Comparison of ENCODE assay signal across 34 cellular contexts in the genomic region with DNA sequence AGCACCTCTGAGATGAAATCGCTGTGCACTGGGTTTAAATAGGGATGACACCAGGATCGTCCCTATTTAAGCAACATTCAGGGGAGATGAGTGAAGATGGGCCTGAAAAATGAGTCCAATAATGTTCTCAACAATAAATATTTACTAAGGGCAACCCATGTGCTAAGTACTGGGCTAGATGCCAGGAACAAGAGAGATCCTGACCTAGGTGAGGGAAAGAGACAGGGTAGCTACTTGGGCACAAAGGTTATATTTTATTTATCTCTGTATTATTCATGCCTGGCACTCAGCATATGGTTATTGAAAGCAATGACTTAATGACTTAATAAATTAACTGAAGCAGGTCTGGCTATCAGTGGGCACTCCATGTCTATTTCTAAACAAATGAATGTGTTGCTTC. TPM values are rescaled to one million over a fixed set of nuclear protein-coding genes. Genes with fewer than 3 reads are reported as not detected.
A peak's percentile ranks its signal among the peaks of the same experiment; 100 is the strongest.
DNase-seq lines count a peak whose midpoint lies in the region; ATAC-seq and TF ChIP-seq lines count a peak whose summit lies in the region.
"Had no signal": no experiment of that assay in that cellular context is flagged by ENCODE, and none has a peak within 500 bp of the region (broad histone marks: within the 10 kb centered on the region; RNA-seq: fewer than 3 reads in every experiment).

No MANE protein-coding gene starts in this region.

- H3K4me1 ChIP-seq in right lobe of liver = peaks cover 0 to 17% (median 6%) of the 10 kb centered on the region in 4 donors
- H3K4me1 ChIP-seq in BE2C = no peaks in the 10 kb centered on the region
- H3K4me1 ChIP-seq: heart left ventricle, suprapubic skin had no signal

- intact Hi-C loops in right lobe of liver (cut with DNase I) = no loop called here

- DNase-seq in DMS 273 (lab: John Stamatoyannopoulos, UW; ENCODE audit: unreplicated experiment) (peak; percentile 51), DMS 273 treated with DMSO at 0.1 percent for 48 hours (lab: John Stamatoyannopoulos, UW) (no peak), NCI-H1092 treated with DMSO at 0.1 percent for 48 hours (lab: John Stamatoyannopoulos, UW) (peak; percentile 78), NCI-H69 (lab: John Stamatoyannopoulos, UW) (peak; percentile 54), right lobe of liver (no peak), OCI-M1 (lab: John Stamatoyannopoulos, UW) (no peak), BE2C (no peak)
- DNase-seq: activated CD4-positive, alpha-beta T cell treated with anti-CD3 and anti-CD28 coated beads for 48 hours; activated CD8-positive, alpha-beta memory T cell treated with anti-CD3 and anti-CD28 coated beads for 24 hours; activated gamma-delta T cell; activated naive CD8-positive, alpha-beta T cell treated with anti-CD3 and anti-CD28 coated beads, Interleukin-2, amount 10 ng/mL, durations not matched to agents 7 days and 5 days; activated T-cell treated with anti-CD3 and anti-CD28 coated beads, Interleukin-2, amount 50 U/mL, for 1 hour; endodermal cell; foreskin fibroblast; GF-D8; heart left ventricle; kidney glomerular epithelial cell; NCI-H1417 treated with DMSO at 0.1 percent for 48 hours; NCI-H226; SIG-M5; stimulated activated CD4-positive, alpha-beta T cell treated with anti-CD3 and anti-CD28 coated beads, Interleukin-4, amount 100 ng/mL, for 24 hours; stimulated activated naive B cell treated with anti-CD40 and anti-IgM and Interleukin-4, amounts not matched to agents 10 μg/mL and 1 μg/mL and 100 μg/mL, for 72 hours had no signal

- H3K9me3 ChIP-seq in right lobe of liver (no peaks in the 10 kb centered on the region), BE2C (no peaks in the 10 kb centered on the region)
- H3K9me3 ChIP-seq: heart left ventricle, suprapubic skin had no signal

- no peaks in the 10 kb centered on the region for H3K27me3 ChIP-seq in right lobe of liver
- peaks cover 43% of the 10 kb centered on the region for H3K27me3 ChIP-seq in BE2C
- H3K27me3 ChIP-seq: heart left ventricle had no signal

- TF ChIP-seq POLR2A in right lobe of liver (IDR thresholded peaks at IDR 0.05) = no peak

- H3K27ac ChIP-seq in right lobe of liver = no peak overlapping the region
- H3K27ac ChIP-seq: 22Rv1, heart left ventricle, suprapubic skin had no signal

- TF ChIP-seq CTCF in right lobe of liver (IDR thresholded peaks at IDR 0.05) (no peak), BE2C (IDR thresholded peaks at IDR 0.05; ENCODE audit: low read depth, low read length) (no peak)

- WGBS in right lobe of liver (ENCODE audit: insufficient coverage, low coverage, low lambda C conversion rate, missing lambda C conversion rate) = no CpG with 5 or more reads among the region's 2 CpGs

- H3K4me3 ChIP-seq in right lobe of liver = no peak overlapping the region
- H3K4me3 ChIP-seq in BE2C (ENCODE audit: low read depth, low read length) = no peak overlapping the region
- H3K4me3 ChIP-seq: heart left ventricle, suprapubic skin had no signal

- ATAC-seq in right lobe of liver (peak; percentile 82 to 89 (median 86)), HG03432 (IDR thresholded peaks at IDR 0.05; ENCODE audit: unreplicated experiment) (no peak)
- ATAC-seq: esophagus mucosa; heart left ventricle; sciatic nerve; stimulated activated naive B cell treated with anti-CD40 and anti-IgM and Interleukin-4, amounts not matched to agents 10 μg/mL and 1 μg/mL and 100 μg/mL, for 72 hours had no signal

- H3K36me3 ChIP-seq in right lobe of liver = no peaks in the 10 kb centered on the region
- H3K36me3 ChIP-seq in BE2C = no peaks in the 10 kb centered on the region
- H3K36me3 ChIP-seq: heart left ventricle, suprapubic skin had no signal

RNA-seq across cellular contexts. Expression of a gene that starts 27.4 kb away (rescaled TPM):
- total RNA-seq in right lobe of liver = not detected
- not detected for polyA plus RNA-seq in BE2C (2012; ENCODE audit: insufficient read depth, insufficient read length, low read depth)
- total RNA-seq: activated naive CD8-positive, alpha-beta T cell treated with anti-CD3 and anti-CD28 coated beads, Interleukin-2, amount 10 ng/mL, durations not matched to agents 7 days and 5 days; astrocyte; esophagus mucosa; H4; heart left ventricle; posterior vena cava; sciatic nerve; suprapubic skin; ureter had no signal
- polyA plus RNA-seq: CD14-positive monocyte, heart left ventricle, IgD-negative memory B cell, neural cell had no signal

RNA-seq across cellular contexts. Expression of a gene that starts 58.0 kb away (rescaled TPM):
- 1 to 10 TPM in 2 of 6 experiments, under 1 TPM in 3, not detected in 1; 0.57 to 1.4 (median 0.95) TPM for total RNA-seq in right lobe of liver
- polyA plus RNA-seq in BE2C (2012; ENCODE audit: insufficient read depth, insufficient read length, low read depth) = 4.2 TPM
- total RNA-seq: ureter had no signal

RNA-seq across cellular contexts. Expression of a gene that starts 58.7 kb away (rescaled TPM):
- 10 to 100 TPM in 5 of 6 experiments, 1 to 10 TPM in 1; 9.8 to 20.0 (median 15.3) TPM for total RNA-seq in right lobe of liver
- polyA plus RNA-seq in BE2C (2012; ENCODE audit: insufficient read depth, insufficient read length, low read depth) = 18.4 TPM

Comparison
In these comparisons a context has a peak if more than half of its experiments do, and no peak if none do; other contexts are left out.
1. DNase-seq: peak in DMS 273 (single experiment), NCI-H1092 treated with DMSO at 0.1 percent for 48 hours (single experiment) and NCI-H69 (single experiment); none in DMS 273 treated with DMSO at 0.1 percent for 48 hours (single experiment), right lobe of liver (0 of 3), OCI-M1 (single experiment) and BE2C (single experiment).